Comparison of ENCODE assay signal across 15 cellular contexts in the genomic region with DNA sequence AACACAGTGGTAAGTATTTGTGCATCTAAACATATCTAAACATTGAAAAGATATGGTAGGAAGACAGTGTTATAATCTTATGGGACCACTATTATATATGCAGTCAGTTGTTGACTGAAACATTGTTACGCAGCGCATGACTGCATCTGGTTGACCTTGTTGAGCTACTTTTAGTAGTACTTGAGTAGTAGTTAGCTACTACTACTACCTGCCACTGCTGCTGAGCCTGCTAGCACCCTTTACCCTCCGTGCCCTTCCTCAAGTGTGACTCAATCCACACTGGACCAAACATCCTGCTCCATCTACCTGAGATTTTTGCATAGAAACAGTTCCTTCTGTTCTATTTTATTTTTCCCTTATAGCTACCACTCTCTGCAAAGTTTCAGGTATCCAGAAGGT.
A peak's percentile ranks its signal among the peaks of the same experiment; 100 is the strongest.
DNase-seq lines count a peak whose midpoint lies in the region; ATAC-seq and TF ChIP-seq lines count a peak whose summit lies in the region.
"Had no signal": no experiment of that assay in that cellular context is flagged by ENCODE, and none has a peak within 500 bp of the region (broad histone marks: within the 10 kb centered on the region; RNA-seq: fewer than 3 reads in every experiment).

No MANE protein-coding gene starts in this region.

- H3K79me2 ChIP-seq in PC-9 (ENCODE audit: low read depth) (no peaks in the 10 kb centered on the region), neural cell (replicated peaks; ENCODE audit: insufficient read depth, low read length) (no peaks in the 10 kb centered on the region)

- H3K27ac ChIP-seq in PC-9 (peak overlapping the region; percentile 24), neural cell (ENCODE audit: low read length) (peak overlapping the region; percentile 91), colonic mucosa (no peak overlapping the region)
- H3K27ac ChIP-seq: C4-2B had no signal

- no peak overlapping the region for H2AFZ ChIP-seq in PC-9
- H2AFZ ChIP-seq in neural cell (ENCODE audit: low read depth, low read length), result no peak overlapping the region

- intact Hi-C loops in PC-9 (cut with micrococcal nuclease; ENCODE audit: unreplicated experiment) (no loop called here), colonic mucosa (cut with DNase I) (no loop called here)

- H3K4me3 ChIP-seq in PC-9 (no peak overlapping the region), neural cell (ENCODE audit: low read length) (no peak overlapping the region), colonic mucosa (no peak overlapping the region)

- CTCF ChIA-PET in PC-9 (lab: Charles Lee), result no interaction called here

- peak; percentile 19 for DNase-seq in HPDE6-E6E7 (ENCODE audit: extremely low spot score)
- DNase-seq in PC-9, result no peak
- DNase-seq in SW 1271 (lab: John Stamatoyannopoulos, UW), result no peak
- DNase-seq in colonic mucosa, result no peak
- no peak for DNase-seq in SW480 (ENCODE audit: low spot score)
- DNase-seq: AML-193; CD4-positive, alpha-beta T cell; DMS153; DMS79; GDM1; H7 had no signal

- TF ChIP-seq EP300 in neural cell (conservative IDR thresholded peaks at IDR 0.05; ENCODE audit: poor library complexity, severe bottlenecking), result no peak

- H3K9me2 ChIP-seq in PC-9 (ENCODE audit: insufficient read depth), result no peaks in the 10 kb centered on the region
- H3K9me2 ChIP-seq in neural cell (ENCODE audit: insufficient read depth, low read length), result no peaks in the 10 kb centered on the region

- H3K9ac ChIP-seq in neural cell (ENCODE audit: low read length), result no peak overlapping the region
- H3K9ac ChIP-seq in colonic mucosa (ENCODE audit: low read depth in 2 of 2, low read length in 2 of 2), result no peak overlapping the region

- H3F3A ChIP-seq in PC-9 (ENCODE audit: insufficient read depth, low read depth), result peaks cover 20% of the 10 kb centered on the region; the same call in 1 of the 2 replicates
- no peaks in the 10 kb centered on the region for H3F3A ChIP-seq in neural cell (ENCODE audit: insufficient read depth, low read length, poor library complexity, severe bottlenecking)

- no peaks in the 10 kb centered on the region for H4K20me1 ChIP-seq in PC-9 (ENCODE audit: insufficient read depth)
- H4K20me1 ChIP-seq in neural cell (ENCODE audit: insufficient read depth), result no peaks in the 10 kb centered on the region

- no peak for TF ChIP-seq RAD21 in neural cell (conservative IDR thresholded peaks at IDR 0.05)

- no peaks in the 10 kb centered on the region for H3K36me3 ChIP-seq in PC-9 (ENCODE audit: low read depth)
- no peaks in the 10 kb centered on the region for H3K36me3 ChIP-seq in neural cell (ENCODE audit: insufficient read depth, low read length)
- H3K36me3 ChIP-seq in colonic mucosa, result no peaks in the 10 kb centered on the region

- H3K4me1 ChIP-seq in PC-9 (replicated peaks; ENCODE audit: insufficient read depth) (peaks cover 32% of the 10 kb centered on the region), colonic mucosa (no peaks in the 10 kb centered on the region)

- H3K9me3 ChIP-seq in PC-9 (ENCODE audit: insufficient read depth, low read depth) (no peaks in the 10 kb centered on the region), neural cell (ENCODE audit: low read length) (no peaks in the 10 kb centered on the region), colonic mucosa (no peaks in the 10 kb centered on the region)

- no TSS peak for BruUV-seq in PC-9 (replicated peaks; lab: Mats Ljungman, UMichigan)

- POLR2A ChIA-PET in PC-9 (lab: Charles Lee; ENCODE audit: unreplicated experiment), result no interaction called here

- peak; percentile 76 for ATAC-seq in esophagus mucosa
- ATAC-seq in HG03571 (IDR thresholded peaks at IDR 0.05; ENCODE audit: unreplicated experiment), result no peak

- no peaks in the 10 kb centered on the region for H3K27me3 ChIP-seq in PC-9 (ENCODE audit: insufficient read depth, low read depth)
- H3K27me3 ChIP-seq in neural cell (ENCODE audit: insufficient read depth, low read depth, low read length), result no peaks in the 10 kb centered on the region
- no peaks in the 10 kb centered on the region for H3K27me3 ChIP-seq in colonic mucosa

- TF ChIP-seq CTCF in PC-9 (conservative IDR thresholded peaks at IDR 0.05), result no peak
- no peak for TF ChIP-seq CTCF in neural cell (IDR thresholded peaks at IDR 0.05; ENCODE audit: poor library complexity, severe bottlenecking)
- no peak for TF ChIP-seq CTCF in colonic mucosa (IDR thresholded peaks at IDR 0.05)

- H3K4me2 ChIP-seq in PC-9 (peak overlapping the region; percentile 45), neural cell (ENCODE audit: low read length) (no peak overlapping the region)

TF ChIP-seq in neural cell, 6 proteins besides CTCF, POLR2A, EP300 and RAD21:
- TF ChIP-seq SMC3 (conservative IDR thresholded peaks at IDR 0.05; ENCODE audit: poor library complexity) (no peak), EZH2 (IDR thresholded peaks at IDR 0.05; ENCODE audit: borderline replicate concordance, insufficient read depth, low read length, poor library complexity, severe bottlenecking) (no peak), POLR2AphosphoS5 (IDR thresholded peaks at IDR 0.05) (no peak), MXI1 (conservative IDR thresholded peaks at IDR 0.05; ENCODE audit: poor library complexity, severe bottlenecking) (no peak)
TF ChIP-seq in neural cell: peak in this region for 0.
